Comparison of ENCODE assay signal across 20 cellular contexts in genomic region chr17:48627242-48627597, GRCh38. TPM values are rescaled to one million over a fixed set of nuclear protein-coding genes. Genes with fewer than 3 reads are reported as not detected.
A peak's percentile ranks its signal among the peaks of the same experiment; 100 is the strongest.
DNase-seq lines count a peak whose midpoint lies in the region; ATAC-seq and TF ChIP-seq lines count a peak whose summit lies in the region.
"Had no signal": no experiment of that assay in that cellular context is flagged by ENCODE, and none has a peak within 500 bp of the region (broad histone marks: within the 10 kb centered on the region; RNA-seq: fewer than 3 reads in every experiment).

No MANE protein-coding gene starts in this region.

- H3K36me3 ChIP-seq in MG63: peaks cover 29% of the 10 kb centered on the region
- H3K36me3 ChIP-seq: cardiac muscle cell, heart right ventricle, neural progenitor cell, WERI-Rb-1 had no signal

- H3K27me3 Mint-ChIP-seq in activated CD8-positive, alpha-beta memory T cell treated with anti-CD3 and anti-CD28 coated beads, Interleukin-2, amount 10 ng/mL, durations not matched to agents 7 days and 5 days: peaks cover 74% of the 10 kb centered on the region
- H3K27me3 Mint-ChIP-seq in brain (no peaks in the 10 kb centered on the region), neural crest cell (ENCODE audit: low read depth) (peaks cover 99% of the 10 kb centered on the region)

- ATAC-seq in activated CD8-positive, alpha-beta memory T cell treated with anti-CD3 and anti-CD28 coated beads, Interleukin-2, amount 10 ng/mL, durations not matched to agents 7 days and 5 days: no peak
- ATAC-seq in HG02852 (IDR thresholded peaks at IDR 0.05; ENCODE audit: unreplicated experiment): no peak
- ATAC-seq: heart right ventricle; stimulated activated naive B cell treated with anti-CD40 and anti-IgM and Interleukin-4, amounts not matched to agents 10 μg/mL and 1 μg/mL and 100 μg/mL, for 72 hours had no signal

- no peaks in the 10 kb centered on the region for H3K27me3 ChIP-seq in MG63

- no peaks in the 10 kb centered on the region for H3K9me3 ChIP-seq in MG63
- H3K9me3 ChIP-seq: heart right ventricle had no signal

- H3K27ac Mint-ChIP-seq in activated CD8-positive, alpha-beta memory T cell treated with anti-CD3 and anti-CD28 coated beads, Interleukin-2, amount 10 ng/mL, durations not matched to agents 7 days and 5 days: peak overlapping the region; percentile 87
- H3K27ac Mint-ChIP-seq in brain: peak overlapping the region in 2 of 5 experiments; percentile 7 to 87
- H3K27ac Mint-ChIP-seq in neural crest cell (ENCODE audit: unreplicated experiment): no peak overlapping the region
- H3K27ac Mint-ChIP-seq: activated naive CD4-positive, alpha-beta T cell treated with anti-CD3 and anti-CD28 coated beads, Interleukin-2, amount 50 U/mL, for 72 hours; neural progenitor cell; stimulated activated naive B cell treated with anti-CD40 and anti-IgM and Interleukin-4, amounts not matched to agents 10 μg/mL and 1 μg/mL and 100 μg/mL, for 72 hours had no signal

- peaks cover 32% of the 10 kb centered on the region for H3K4me1 Mint-ChIP-seq in activated CD8-positive, alpha-beta memory T cell treated with anti-CD3 and anti-CD28 coated beads, Interleukin-2, amount 10 ng/mL, durations not matched to agents 7 days and 5 days
- H3K4me1 Mint-ChIP-seq in brain (peaks cover 10% of the 10 kb centered on the region), neural crest cell (no peaks in the 10 kb centered on the region)

- no peaks in the 10 kb centered on the region for H3K9me3 Mint-ChIP-seq in activated CD8-positive, alpha-beta memory T cell treated with anti-CD3 and anti-CD28 coated beads, Interleukin-2, amount 10 ng/mL, durations not matched to agents 7 days and 5 days (ENCODE audit: low read depth)
- peaks cover 0 to 5% (median 0%) of the 10 kb centered on the region in 5 experiments for H3K9me3 Mint-ChIP-seq in brain
- H3K9me3 Mint-ChIP-seq in neural crest cell: no peaks in the 10 kb centered on the region
- H3K9me3 Mint-ChIP-seq: activated naive CD4-positive, alpha-beta T cell treated with anti-CD3 and anti-CD28 coated beads, Interleukin-2, amount 50 U/mL, for 72 hours; stimulated activated naive B cell treated with anti-CD40 and anti-IgM and Interleukin-4, amounts not matched to agents 10 μg/mL and 1 μg/mL and 100 μg/mL, for 72 hours had no signal

- CTCF ChIA-PET in activated CD8-positive, alpha-beta memory T cell treated with anti-CD3 and anti-CD28 coated beads, Interleukin-2, amount 10 ng/mL, durations not matched to agents 7 days and 5 days (lab: Charles Lee): interaction anchor here (1.4 to 11.2 kb wide), 3 partner anchors 10 to 656 kb away, joined by 6 to 190 read pairs (median 6); partner anchors contain the start of gene CDK5RAP3

- TF ChIP-seq CTCF in brain (conservative IDR thresholded peaks at IDR 0.05) (no peak), neural crest cell (conservative IDR thresholded peaks at IDR 0.05) (no peak)

- no peak for DNase-seq in activated CD8-positive, alpha-beta memory T cell treated with anti-CD3 and anti-CD28 coated beads, Interleukin-2, amount 10 ng/mL, durations not matched to agents 7 days and 5 days
- DNase-seq in activated CD8-positive, alpha-beta memory T cell treated with anti-CD3 and anti-CD28 coated beads, Interleukin-2, amount 50 U/mL, for 4 hours: no peak
- DNase-seq in MG63 (no peak), neural crest cell (ENCODE audit: low read depth, low spot score) (no peak), DMS 273 (lab: John Stamatoyannopoulos, UW; ENCODE audit: unreplicated experiment) (no peak), NCI-H2107 (lab: John Stamatoyannopoulos, UW) (no peak)
- DNase-seq: effector CD8-positive, alpha-beta T cell; EL; heart right ventricle; NCI-H1694; NCI-H226; stimulated activated naive B cell treated with anti-CD40 and anti-IgM and Interleukin-4, amounts not matched to agents 10 μg/mL and 1 μg/mL and 100 μg/mL, for 72 hours; trophoblast cell; WERI-Rb-1 had no signal

- peaks cover 1% of the 10 kb centered on the region for H3K36me3 Mint-ChIP-seq in activated CD8-positive, alpha-beta memory T cell treated with anti-CD3 and anti-CD28 coated beads, Interleukin-2, amount 10 ng/mL, durations not matched to agents 7 days and 5 days
- H3K36me3 Mint-ChIP-seq in brain (no peaks in the 10 kb centered on the region), neural crest cell (ENCODE audit: low read depth) (peaks cover 7% of the 10 kb centered on the region)
- H3K36me3 Mint-ChIP-seq: activated naive CD4-positive, alpha-beta T cell treated with anti-CD3 and anti-CD28 coated beads, Interleukin-2, amount 50 U/mL, for 72 hours; neural progenitor cell; stimulated activated naive B cell treated with anti-CD40 and anti-IgM and Interleukin-4, amounts not matched to agents 10 μg/mL and 1 μg/mL and 100 μg/mL, for 72 hours had no signal

- peak overlapping the region; percentile 75 for H3K4me3 Mint-ChIP-seq in activated CD8-positive, alpha-beta memory T cell treated with anti-CD3 and anti-CD28 coated beads, Interleukin-2, amount 10 ng/mL, durations not matched to agents 7 days and 5 days
- H3K4me3 Mint-ChIP-seq in brain (peak overlapping the region in 3 of 5 experiments; percentile 61 to 84 (median 67)), neural crest cell (peak overlapping the region; percentile 93)
- H3K4me3 Mint-ChIP-seq: neural progenitor cell had no signal

- peak overlapping the region; percentile 74 for H3K4me3 ChIP-seq in MG63
- H3K4me3 ChIP-seq: cardiac muscle cell, lung, neural progenitor cell had no signal

RNA-seq across cellular contexts. Expression of gene HOXB9, which starts 1.1 kb away (rescaled TPM):
- 10 to 100 TPM in 1 of 2 experiments, 1 to 10 TPM in 1; 8.4 to 19.6 TPM for total RNA-seq in activated CD8-positive, alpha-beta memory T cell treated with anti-CD3 and anti-CD28 coated beads, Interleukin-2, amount 10 ng/mL, durations not matched to agents 7 days and 5 days
- 7.3 and 21.0 TPM in 2 replicates for total RNA-seq in MG63 (2014; rRNA removed; shearing (Covaris generic); ENCODE audit: low replicate concordance)
- polyA plus RNA-seq in brain (ENCODE audit: insufficient read depth, low read depth, low replicate concordance): 5.0 TPM
- total RNA-seq in neural crest cell: 84.1 and 89.8 TPM in 2 replicates
- total RNA-seq: cardiac muscle cell, heart right ventricle had no signal
- polyA plus RNA-seq: cardiac muscle cell, heart right ventricle, lung had no signal

RNA-seq across cellular contexts. Expression of gene HOXB8, which starts 12.1 kb away (rescaled TPM):
- total RNA-seq in activated CD8-positive, alpha-beta memory T cell treated with anti-CD3 and anti-CD28 coated beads, Interleukin-2, amount 10 ng/mL, durations not matched to agents 7 days and 5 days: 1 to 10 TPM in 1 of 2 experiments, under 1 TPM in 1; 0.38 to 1.4 TPM
- 3.8 and 4.8 TPM in 2 replicates for total RNA-seq in MG63 (2014; rRNA removed; shearing (Covaris generic); ENCODE audit: low replicate concordance)
- 65.2 TPM for polyA plus RNA-seq in brain (ENCODE audit: insufficient read depth, low read depth, low replicate concordance)
- 19.7 and 22.9 TPM in 2 replicates for total RNA-seq in neural crest cell
- total RNA-seq: activated naive CD4-positive, alpha-beta T cell treated with anti-CD3 and anti-CD28 coated beads, Interleukin-2, amount 50 U/mL, for 72 hours; cardiac muscle cell had no signal
- polyA plus RNA-seq: cardiac muscle cell, heart right ventricle had no signal

RNA-seq across cellular contexts. Expression of gene HOXB7, which starts 16.4 kb away (rescaled TPM):
- total RNA-seq in activated CD8-positive, alpha-beta memory T cell treated with anti-CD3 and anti-CD28 coated beads, Interleukin-2, amount 10 ng/mL, durations not matched to agents 7 days and 5 days: 1 to 10 TPM; 1.7 TPM
- 9.8 and 30.6 TPM in 2 replicates for total RNA-seq in MG63 (2014; rRNA removed; shearing (Covaris generic); ENCODE audit: low replicate concordance)
- 37.1 TPM for polyA plus RNA-seq in brain (ENCODE audit: insufficient read depth, low read depth, low replicate concordance)
- 8.5 and 11.4 TPM in 2 replicates for total RNA-seq in neural crest cell
- total RNA-seq: cardiac muscle cell had no signal
- polyA plus RNA-seq: cardiac muscle cell had no signal

RNA-seq across cellular contexts. Expression of gene HOXB6, which starts 22.4 kb away (rescaled TPM):
- 1 to 10 TPM in 1 of 2 experiments, under 1 TPM in 1; 0.58 to 1.1 TPM for total RNA-seq in activated CD8-positive, alpha-beta memory T cell treated with anti-CD3 and anti-CD28 coated beads, Interleukin-2, amount 10 ng/mL, durations not matched to agents 7 days and 5 days
- 7.0 and 7.7 TPM in 2 replicates for total RNA-seq in MG63 (2014; rRNA removed; shearing (Covaris generic); ENCODE audit: low replicate concordance)
- 31.9 TPM for polyA plus RNA-seq in brain (ENCODE audit: insufficient read depth, low read depth, low replicate concordance)
- total RNA-seq in neural crest cell: 9.6 and 11.5 TPM in 2 replicates
- polyA plus RNA-seq: cardiac muscle cell had no signal

RNA-seq across cellular contexts. Expression of gene HOXB5, which starts 33.6 kb away (rescaled TPM):
- under 1 TPM in 1 of 2 experiments, not detected in 1; 0.16 TPM for total RNA-seq in activated CD8-positive, alpha-beta memory T cell treated with anti-CD3 and anti-CD28 coated beads, Interleukin-2, amount 10 ng/mL, durations not matched to agents 7 days and 5 days
- not detected in 2 replicates for total RNA-seq in MG63 (2014; rRNA removed; shearing (Covaris generic); ENCODE audit: low replicate concordance)
- polyA plus RNA-seq in brain (ENCODE audit: insufficient read depth, low read depth, low replicate concordance): 234 TPM
- total RNA-seq in neural crest cell: 2.3 and 2.6 TPM in 2 replicates
- total RNA-seq: activated naive CD4-positive, alpha-beta T cell treated with anti-CD3 and anti-CD28 coated beads, Interleukin-2, amount 50 U/mL, for 72 hours had no signal
